In the genomic region with DNA sequence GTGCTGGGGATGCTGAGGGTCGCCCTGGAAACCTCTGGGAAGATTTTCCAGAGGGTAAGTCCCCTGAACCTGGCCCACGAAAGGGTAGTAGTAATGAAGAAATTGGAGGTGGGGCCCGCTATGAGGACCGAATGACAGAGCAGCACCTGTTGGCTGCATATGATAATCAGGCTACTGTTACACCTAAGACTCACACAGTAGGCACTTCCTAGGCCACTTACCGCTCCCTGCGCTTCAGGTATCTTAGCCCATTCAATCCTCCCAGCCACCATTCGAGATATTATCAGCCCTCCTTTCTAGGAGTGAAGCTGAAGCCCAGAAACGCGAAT, we compare ENCODE assay signal across 10 cellular contexts. TPM values are rescaled to one million over a fixed set of nuclear protein-coding genes. Genes with fewer than 3 reads are reported as not detected.
DNase-seq lines count a peak whose midpoint lies in the region; ATAC-seq, FAIRE-seq and TF ChIP-seq lines count a peak whose summit lies in the region.
"Had no signal": no experiment of that assay in that cellular context is flagged by ENCODE, and none has a peak within 500 bp of the region (broad histone marks: within the 10 kb centered on the region; RNA-seq: fewer than 3 reads in every experiment).

No MANE protein-coding gene starts in this region.

- POLR2A ChIA-PET in endothelial cell of umbilical vein (lab: Charles Lee) = no interaction called here

- ATAC-seq in stimulated activated memory B cell treated with anti-CD40 and anti-IgM and Interleukin-4, amounts not matched to agents 10 μg/mL and 1 μg/mL and 100 μg/mL, for 72 hours = no peak
- ATAC-seq in HG03095 (IDR thresholded peaks at IDR 0.05; ENCODE audit: unreplicated experiment) (no peak), foreskin keratinocyte (no peak), GM18868 (IDR thresholded peaks at IDR 0.05; ENCODE audit: unreplicated experiment) (no peak)

- H3K27ac ChIP-seq in OCI-LY3 (ENCODE audit: low read length) = no peak overlapping the region
- no peak overlapping the region for H3K27ac ChIP-seq in endothelial cell of umbilical vein (ENCODE audit: insufficient read depth, low read depth, low read length)
- no peak overlapping the region for H3K27ac ChIP-seq in foreskin keratinocyte
- H3K27ac ChIP-seq: C4-2B had no signal

- H3K4me3 ChIP-seq in OCI-LY3 (ENCODE audit: low read length) (peak overlapping the region; percentile 68), endothelial cell of umbilical vein (replicated peaks in 1 of 3; ENCODE audit: insufficient read depth in 1 of 3, low read depth in 1 of 3, low read length in 3 of 3) (no peak overlapping the region)

- H3K36me3 Mint-ChIP-seq in activated naive CD4-positive, alpha-beta T cell treated with anti-CD3 and anti-CD28 coated beads for 36 hours (ENCODE audit: low read depth) = no peaks in the 10 kb centered on the region
- H3K36me3 Mint-ChIP-seq in stimulated activated memory B cell treated with anti-CD40 and anti-IgM and Interleukin-4, amounts not matched to agents 10 μg/mL and 1 μg/mL and 100 μg/mL, for 72 hours = no peaks in the 10 kb centered on the region

- TF ChIP-seq CTCF in OCI-LY3 (IDR thresholded peaks at IDR 0.05; ENCODE audit: low read depth, low read length) (peak; percentile 16; the same call in 1 of the 2 replicates), endothelial cell of umbilical vein (IDR thresholded peaks at IDR 0.05; ENCODE audit: extremely low read depth in 1 of 2, insufficient read depth in 1 of 2, low read depth in 1 of 2, low read length in 2 of 2) (no peak), foreskin keratinocyte (conservative IDR thresholded peaks at IDR 0.05) (no peak)

- H3K9ac ChIP-seq in OCI-LY3 (ENCODE audit: low read length) (peak overlapping the region; percentile 31; the same call in 1 of the 2 replicates), endothelial cell of umbilical vein (replicated peaks; ENCODE audit: extremely low read depth, insufficient read depth, low read length) (no peak overlapping the region)

- FAIRE-seq in endothelial cell of umbilical vein (lab: Jason Lieb, UNC) = no peak

- peaks cover 32% of the 10 kb centered on the region for H3K4me1 Mint-ChIP-seq in activated naive CD4-positive, alpha-beta T cell treated with anti-CD3 and anti-CD28 coated beads for 36 hours (ENCODE audit: low read depth)
- peaks cover 51% of the 10 kb centered on the region for H3K4me1 Mint-ChIP-seq in stimulated activated memory B cell treated with anti-CD40 and anti-IgM and Interleukin-4, amounts not matched to agents 10 μg/mL and 1 μg/mL and 100 μg/mL, for 72 hours

- no peak for TF ChIP-seq POLR2A in endothelial cell of umbilical vein (IDR thresholded peaks at IDR 0.05; ENCODE audit: low read depth, low read length)

- intact Hi-C loops in activated naive CD4-positive, alpha-beta T cell treated with anti-CD3 and anti-CD28 coated beads for 36 hours (cut with micrococcal nuclease) = loop anchor here (1.0 kb wide), 12 partner anchors 33 to 284 kb away; a partner anchor contains a TSS
- intact Hi-C loops in endothelial cell of umbilical vein (cut with micrococcal nuclease) = loop anchor here (1.0 to 5.0 kb wide), 11 partner anchors 33 to 422 kb away; a partner anchor contains a TSS

- CTCF ChIA-PET in activated naive CD4-positive, alpha-beta T cell treated with anti-CD3 and anti-CD28 coated beads for 36 hours (lab: Charles Lee) = interaction anchor here (0.6 to 4.9 kb wide), 9 partner anchors 20 to 239 kb away, joined by 3 to 69 read pairs (median 5); a partner anchor contains a TSS
- CTCF ChIA-PET in endothelial cell of umbilical vein (lab: Charles Lee) = interaction anchor here (1.0 to 4.1 kb wide), 7 partner anchors 46 to 421 kb away, joined by 3 to 38 read pairs (median 5); a partner anchor contains a TSS

- H3K79me2 ChIP-seq in OCI-LY3 (ENCODE audit: low read length) = peaks cover 4% of the 10 kb centered on the region; the same call in 1 of the 2 replicates
- H3K79me2 ChIP-seq in endothelial cell of umbilical vein (ENCODE audit: control insufficient read depth, insufficient read depth, low read length) = no peaks in the 10 kb centered on the region

- no peaks in the 10 kb centered on the region for H3K27me3 ChIP-seq in OCI-LY3 (ENCODE audit: low read depth, low read length)
- H3K27me3 ChIP-seq in endothelial cell of umbilical vein (ENCODE audit: control insufficient read depth in 2 of 2, insufficient read depth in 2 of 2, low read length in 2 of 2) = no peaks in the 10 kb centered on the region
- no peaks in the 10 kb centered on the region for H3K27me3 ChIP-seq in foreskin keratinocyte
- H3K27me3 ChIP-seq: vagina had no signal

- H3K4me2 ChIP-seq in OCI-LY3 (ENCODE audit: low read length) (peak overlapping the region; percentile 72), endothelial cell of umbilical vein (ENCODE audit: insufficient read depth, low read length) (no peak overlapping the region)

- H3K27ac Mint-ChIP-seq in activated naive CD4-positive, alpha-beta T cell treated with anti-CD3 and anti-CD28 coated beads for 36 hours = peak overlapping the region; percentile 74
- H3K27ac Mint-ChIP-seq in stimulated activated memory B cell treated with anti-CD40 and anti-IgM and Interleukin-4, amounts not matched to agents 10 μg/mL and 1 μg/mL and 100 μg/mL, for 72 hours = no peak overlapping the region

- no peaks in the 10 kb centered on the region for H3K36me3 ChIP-seq in OCI-LY3 (replicated peaks; ENCODE audit: low read depth, low read length)
- no peaks in the 10 kb centered on the region for H3K36me3 ChIP-seq in endothelial cell of umbilical vein (ENCODE audit: control insufficient read depth in 2 of 2, extremely low read depth in 1 of 2, insufficient read depth in 2 of 2, low read length in 2 of 2)
- H3K36me3 ChIP-seq: vagina had no signal

- H3K9me3 Mint-ChIP-seq in activated naive CD4-positive, alpha-beta T cell treated with anti-CD3 and anti-CD28 coated beads for 36 hours = no peaks in the 10 kb centered on the region
- H3K9me3 Mint-ChIP-seq in stimulated activated memory B cell treated with anti-CD40 and anti-IgM and Interleukin-4, amounts not matched to agents 10 μg/mL and 1 μg/mL and 100 μg/mL, for 72 hours = peaks cover 4% of the 10 kb centered on the region

- H4K20me1 ChIP-seq in OCI-LY3 (ENCODE audit: insufficient read depth, low read length) = no peaks in the 10 kb centered on the region
- no peaks in the 10 kb centered on the region for H4K20me1 ChIP-seq in endothelial cell of umbilical vein (replicated peaks; ENCODE audit: control insufficient read depth, extremely low read depth, insufficient read depth, low read length)

- no peak for DNase-seq in activated naive CD4-positive, alpha-beta T cell treated with anti-CD3 and anti-CD28 coated beads for 36 hours
- DNase-seq in activated naive CD4-positive, alpha-beta T cell (lab: John Stamatoyannopoulos, UW) = no peak
- DNase-seq in endothelial cell of umbilical vein (ENCODE audit: low read depth, low spot score) (no peak), foreskin keratinocyte (no peak)

- H3K4me3 Mint-ChIP-seq in activated naive CD4-positive, alpha-beta T cell treated with anti-CD3 and anti-CD28 coated beads for 36 hours = peak overlapping the region; percentile 81
- peak overlapping the region; percentile 73 for H3K4me3 Mint-ChIP-seq in stimulated activated memory B cell treated with anti-CD40 and anti-IgM and Interleukin-4, amounts not matched to agents 10 μg/mL and 1 μg/mL and 100 μg/mL, for 72 hours

- dilution Hi-C loops in endothelial cell of umbilical vein (cut with MboI; ENCODE audit: extremely low pct_ligation_motif_present, low sequenced_read_pairs) = no loop called here

- H3K4me1 ChIP-seq in OCI-LY3 (ENCODE audit: low read length) (peaks cover 25% of the 10 kb centered on the region), endothelial cell of umbilical vein (ENCODE audit: control insufficient read depth, extremely low read depth, insufficient read depth, low read length) (peaks cover 15% of the 10 kb centered on the region), foreskin keratinocyte (no peaks in the 10 kb centered on the region)

- H3K9me3 ChIP-seq in OCI-LY3 (ENCODE audit: insufficient read depth, low read length) = no peaks in the 10 kb centered on the region
- no peaks in the 10 kb centered on the region for H3K9me3 ChIP-seq in endothelial cell of umbilical vein (replicated peaks; ENCODE audit: control insufficient read depth, insufficient read depth, low read length)
- H3K9me3 ChIP-seq: vagina had no signal

- BruUV-seq in endothelial cell of umbilical vein (replicated peaks; lab: Mats Ljungman, UMichigan) = no TSS peak

- no peaks in the 10 kb centered on the region for H3K27me3 Mint-ChIP-seq in activated naive CD4-positive, alpha-beta T cell treated with anti-CD3 and anti-CD28 coated beads for 36 hours (ENCODE audit: low read depth)
- peaks cover 12% of the 10 kb centered on the region for H3K27me3 Mint-ChIP-seq in stimulated activated memory B cell treated with anti-CD40 and anti-IgM and Interleukin-4, amounts not matched to agents 10 μg/mL and 1 μg/mL and 100 μg/mL, for 72 hours

- H2AFZ ChIP-seq in OCI-LY3 (ENCODE audit: low read depth, low read length) (peak overlapping the region; percentile 88), endothelial cell of umbilical vein (ENCODE audit: low read depth, low read length) (peak overlapping the region; percentile 46)

- no peaks in the 10 kb centered on the region for H3K9me1 ChIP-seq in endothelial cell of umbilical vein (replicated peaks; ENCODE audit: control insufficient read depth, extremely low read depth, insufficient read depth, low read length)

RNA-seq across cellular contexts. Expression of a gene that starts 4.3 kb away (rescaled TPM):
- 1 to 10 TPM; 4.0 TPM for total RNA-seq in activated naive CD4-positive, alpha-beta T cell treated with anti-CD3 and anti-CD28 coated beads for 36 hours
- 15.9 and 17.3 TPM in 2 replicates for total RNA-seq in endothelial cell of umbilical vein
- 4.1 and 5.8 TPM in 2 replicates for polyA plus RNA-seq in endothelial cell of umbilical vein
- 3.7 and 5.5 TPM in 2 replicates for polyA plus RNA-seq in endothelial cell of umbilical vein (2011; cell fraction: cytosol; rRNA removed)
- polyA plus RNA-seq in endothelial cell of umbilical vein (2011; cell fraction: nucleus; rRNA removed) = 1.9 and 2.2 TPM in 2 replicates
- 10.0 and 16.3 TPM in 2 replicates for polyA plus RNA-seq in endothelial cell of umbilical vein (2012)
- 2.5 and 3.5 TPM in 2 replicates for polyA minus RNA-seq in endothelial cell of umbilical vein
- polyA minus RNA-seq in endothelial cell of umbilical vein (2011; cell fraction: cytosol; rRNA and poly(A)+ RNA removed) = 2.8 TPM
- polyA minus RNA-seq in endothelial cell of umbilical vein (2011; cell fraction: nucleus; rRNA and poly(A)+ RNA removed) = 1.0 and 2.2 TPM in 2 replicates
- 9.9 and 10.8 TPM in 2 replicates for total RNA-seq in foreskin keratinocyte
- polyA plus RNA-seq in foreskin keratinocyte = 12.3 and 12.5 TPM in 2 replicates

RNA-seq across cellular contexts. Expression of a gene that starts 23.7 kb away (rescaled TPM):
- total RNA-seq in activated naive CD4-positive, alpha-beta T cell treated with anti-CD3 and anti-CD28 coated beads for 36 hours = not detected
- not detected in 2 replicates for total RNA-seq in endothelial cell of umbilical vein
- not detected in 2 replicates for polyA plus RNA-seq in endothelial cell of umbilical vein
- polyA plus RNA-seq in endothelial cell of umbilical vein (2011; cell fraction: cytosol; rRNA removed) = not detected in 2 replicates
- polyA plus RNA-seq in endothelial cell of umbilical vein (2011; cell fraction: nucleus; rRNA removed) = not detected in 2 replicates
- not detected in 2 replicates for polyA plus RNA-seq in endothelial cell of umbilical vein (2012)
- polyA minus RNA-seq in endothelial cell of umbilical vein = not detected in 2 replicates
- not detected for polyA minus RNA-seq in endothelial cell of umbilical vein (2011; cell fraction: cytosol; rRNA and poly(A)+ RNA removed)
- polyA minus RNA-seq in endothelial cell of umbilical vein (2011; cell fraction: nucleus; rRNA and poly(A)+ RNA removed) = not detected in 2 replicates
- not detected in 2 replicates for total RNA-seq in foreskin keratinocyte
- polyA plus RNA-seq in foreskin keratinocyte = not detected in 2 replicates

RNA-seq across cellular contexts. Expression of a gene that starts 29.5 kb away (rescaled TPM):
- 10 to 100 TPM; 11.7 to 14.5 TPM for total RNA-seq in activated naive CD4-positive, alpha-beta T cell treated with anti-CD3 and anti-CD28 coated beads for 36 hours
- total RNA-seq in endothelial cell of umbilical vein = not detected in 2 replicates
- polyA plus RNA-seq in endothelial cell of umbilical vein = not detected in 2 replicates
- not detected in 2 replicates for polyA plus RNA-seq in endothelial cell of umbilical vein (2011; cell fraction: cytosol; rRNA removed)
- not detected in 2 replicates for polyA plus RNA-seq in endothelial cell of umbilical vein (2011; cell fraction: nucleus; rRNA removed)
- polyA plus RNA-seq in endothelial cell of umbilical vein (2012) = not detected in 2 replicates
- not detected in 2 replicates for polyA minus RNA-seq in endothelial cell of umbilical vein
- 1.7 TPM for polyA minus RNA-seq in endothelial cell of umbilical vein (2011; cell fraction: cytosol; rRNA and poly(A)+ RNA removed)
- polyA minus RNA-seq in endothelial cell of umbilical vein (2011; cell fraction: nucleus; rRNA and poly(A)+ RNA removed) = not detected in 2 replicates
- total RNA-seq in foreskin keratinocyte = 0.21 and 0.34 TPM in 2 replicates
- polyA plus RNA-seq in foreskin keratinocyte = 0.19 and 0.28 TPM in 2 replicates

RNA-seq across cellular contexts. Expression of a gene that starts 31.5 kb away (rescaled TPM):
- 10 to 100 TPM; 56.2 to 56.4 TPM for total RNA-seq in activated naive CD4-positive, alpha-beta T cell treated with anti-CD3 and anti-CD28 coated beads for 36 hours
- 7.6 and 8.7 TPM in 2 replicates for total RNA-seq in endothelial cell of umbilical vein
- polyA plus RNA-seq in endothelial cell of umbilical vein = 5.5 and 6.7 TPM in 2 replicates
- polyA plus RNA-seq in endothelial cell of umbilical vein (2011; cell fraction: cytosol; rRNA removed) = 1.0 and 1.8 TPM in 2 replicates
- 14.9 and 18.6 TPM in 2 replicates for polyA plus RNA-seq in endothelial cell of umbilical vein (2011; cell fraction: nucleus; rRNA removed)
- 2.1 and 3.1 TPM in 2 replicates for polyA plus RNA-seq in endothelial cell of umbilical vein (2012)
- polyA minus RNA-seq in endothelial cell of umbilical vein = 5.7 and 7.1 TPM in 2 replicates
- polyA minus RNA-seq in endothelial cell of umbilical vein (2011; cell fraction: cytosol; rRNA and poly(A)+ RNA removed) = 6.7 TPM
- polyA minus RNA-seq in endothelial cell of umbilical vein (2011; cell fraction: nucleus; rRNA and poly(A)+ RNA removed) = 4.8 and 5.4 TPM in 2 replicates
- 5.9 and 6.0 TPM in 2 replicates for total RNA-seq in foreskin keratinocyte
- polyA plus RNA-seq in foreskin keratinocyte = 4.9 and 6.6 TPM in 2 replicates
